In genomic region chr12:47813491-47814196, GRCh38 we compare ENCODE assay signal across 8 cellular contexts. TPM values are rescaled to one million over a fixed set of nuclear protein-coding genes. Genes with fewer than 3 reads are reported as not detected.
A peak's percentile ranks its signal among the peaks of the same experiment; 100 is the strongest.
DNase-seq lines count a peak whose midpoint lies in the region; ATAC-seq lines count a peak whose summit lies in the region.

No MANE protein-coding gene starts in this region.

- H3K9ac ChIP-seq in iPS-18a (ENCODE audit: low read length) = peak overlapping the region; percentile 40

- no peaks in the 10 kb centered on the region for H3K27me3 Mint-ChIP-seq in stimulated activated naive B cell treated with anti-CD40 and anti-IgM and Interleukin-4, amounts not matched to agents 10 μg/mL and 1 μg/mL and 100 μg/mL, for 72 hours

- H3K4me3 ChIP-seq in iPS-18a (ENCODE audit: low read length) = peak overlapping the region; percentile 52

- peak overlapping the region; percentile 78 to 80 for H3K4me3 Mint-ChIP-seq in stimulated activated naive B cell treated with anti-CD40 and anti-IgM and Interleukin-4, amounts not matched to agents 10 μg/mL and 1 μg/mL and 100 μg/mL, for 72 hours

- H3K4me1 ChIP-seq in iPS-18a (ENCODE audit: control insufficient read depth, low read depth, low read length) = peaks cover 71% of the 10 kb centered on the region

- H3K9me3 ChIP-seq in iPS-18a (ENCODE audit: control insufficient read depth, low read depth, low read length) = no peaks in the 10 kb centered on the region

- peaks cover 40 to 72% of the 10 kb centered on the region in 2 donors for H3K36me3 Mint-ChIP-seq in activated naive CD4-positive, alpha-beta T cell treated with anti-CD3 and anti-CD28 coated beads, Interleukin-2, amount 50 U/mL, for 72 hours
- H3K36me3 Mint-ChIP-seq in stimulated activated naive B cell treated with anti-CD40 and anti-IgM and Interleukin-4, amounts not matched to agents 10 μg/mL and 1 μg/mL and 100 μg/mL, for 72 hours = peaks cover 22 to 49% of the 10 kb centered on the region in 2 donors

- H3K27me3 ChIP-seq in iPS-18a (ENCODE audit: control insufficient read depth, insufficient read depth, low read length) = no peaks in the 10 kb centered on the region

- DNase-seq in GDM1 (lab: John Stamatoyannopoulos, UW) (peak; percentile 74), HT-29 (ENCODE audit: low spot score) (peak; percentile 43), RKO (ENCODE audit: low spot score) (no peak), NCI-H2227 (lab: John Stamatoyannopoulos, UW; ENCODE audit: unreplicated experiment) (no peak)
- DNase-seq in activated naive CD4-positive, alpha-beta T cell treated with anti-CD3 and anti-CD28 coated beads, Interleukin-2, amount 50 U/mL, for 72 hours (ENCODE audit: low spot score in 2 of 2) = no peak
- peak; percentile 40 for DNase-seq in stimulated activated naive B cell treated with anti-CD40 and anti-IgM and Interleukin-4, amounts not matched to agents 10 μg/mL and 1 μg/mL and 100 μg/mL, for 72 hours

- peak overlapping the region; percentile 99 to 100 for H3K27ac Mint-ChIP-seq in activated naive CD4-positive, alpha-beta T cell treated with anti-CD3 and anti-CD28 coated beads, Interleukin-2, amount 50 U/mL, for 72 hours
- peak overlapping the region; percentile 99 for H3K27ac Mint-ChIP-seq in stimulated activated naive B cell treated with anti-CD40 and anti-IgM and Interleukin-4, amounts not matched to agents 10 μg/mL and 1 μg/mL and 100 μg/mL, for 72 hours

- H3K27ac ChIP-seq in iPS-18a (ENCODE audit: low read length) = peak overlapping the region; percentile 17

- H3K4me1 Mint-ChIP-seq in stimulated activated naive B cell treated with anti-CD40 and anti-IgM and Interleukin-4, amounts not matched to agents 10 μg/mL and 1 μg/mL and 100 μg/mL, for 72 hours = peaks cover 72 to 93% of the 10 kb centered on the region in 2 donors

- peaks cover 3% of the 10 kb centered on the region for H3K36me3 ChIP-seq in iPS-18a (ENCODE audit: control insufficient read depth, low read depth, low read length)

- ATAC-seq in GM21390 (IDR thresholded peaks at IDR 0.05; ENCODE audit: unreplicated experiment) = peak; percentile 39
- ATAC-seq in activated naive CD4-positive, alpha-beta T cell treated with anti-CD3 and anti-CD28 coated beads, Interleukin-2, amount 50 U/mL, for 72 hours = no peak
- ATAC-seq in stimulated activated naive B cell treated with anti-CD40 and anti-IgM and Interleukin-4, amounts not matched to agents 10 μg/mL and 1 μg/mL and 100 μg/mL, for 72 hours (replicated peaks) = peak; percentile 35 to 38

- H3K9me3 Mint-ChIP-seq in activated naive CD4-positive, alpha-beta T cell treated with anti-CD3 and anti-CD28 coated beads, Interleukin-2, amount 50 U/mL, for 72 hours = peaks cover 0 to 4% of the 10 kb centered on the region in 2 donors
- H3K9me3 Mint-ChIP-seq in stimulated activated naive B cell treated with anti-CD40 and anti-IgM and Interleukin-4, amounts not matched to agents 10 μg/mL and 1 μg/mL and 100 μg/mL, for 72 hours = peaks cover 0 to 5% of the 10 kb centered on the region in 2 donors

RNA-seq across cellular contexts. Expression of gene HDAC7, which starts 6.1 kb away (rescaled TPM):
- 51.7 and 55.6 TPM in 2 replicates for total RNA-seq in HT-29 (2014; rRNA removed; shearing (Covaris generic))
- total RNA-seq in activated naive CD4-positive, alpha-beta T cell treated with anti-CD3 and anti-CD28 coated beads, Interleukin-2, amount 50 U/mL, for 72 hours = 100 to 1,000 TPM; 285 to 334 TPM

RNA-seq across cellular contexts. Expression of gene SLC48A1, which starts 40.6 kb away (rescaled TPM):
- total RNA-seq in HT-29 (2014; rRNA removed; shearing (Covaris generic)) = 31.1 and 35.7 TPM in 2 replicates
- total RNA-seq in activated naive CD4-positive, alpha-beta T cell treated with anti-CD3 and anti-CD28 coated beads, Interleukin-2, amount 50 U/mL, for 72 hours = 1 to 10 TPM; 5.2 to 7.4 TPM

RNA-seq across cellular contexts. Expression of gene RAPGEF3, which starts 55.0 kb away (rescaled TPM):
- total RNA-seq in HT-29 (2014; rRNA removed; shearing (Covaris generic)) = 38.2 and 44.1 TPM in 2 replicates
- 1 to 10 TPM; 1.1 to 2.7 TPM for total RNA-seq in activated naive CD4-positive, alpha-beta T cell treated with anti-CD3 and anti-CD28 coated beads, Interleukin-2, amount 50 U/mL, for 72 hours

Comparison
In these comparisons a context has a peak if more than half of its experiments do, and no peak if none do; other contexts are left out.
1. DNase-seq: peak in GDM1 (single experiment), HT-29 (single experiment) and stimulated activated naive B cell treated with anti-CD40 and anti-IgM and Interleukin-4, amounts not matched to agents 10 μg/mL and 1 μg/mL and 100 μg/mL, for 72 hours (single experiment); none in activated naive CD4-positive, alpha-beta T cell treated with anti-CD3 and anti-CD28 coated beads, Interleukin-2, amount 50 U/mL, for 72 hours (0 of 2), RKO (single experiment) and NCI-H2227 (single experiment).
2. ATAC-seq: peak in GM21390 (single experiment) and stimulated activated naive B cell treated with anti-CD40 and anti-IgM and Interleukin-4, amounts not matched to agents 10 μg/mL and 1 μg/mL and 100 μg/mL, for 72 hours (2 of 2); none in activated naive CD4-positive, alpha-beta T cell treated with anti-CD3 and anti-CD28 coated beads, Interleukin-2, amount 50 U/mL, for 72 hours (0 of 2).
3. RNA of gene RAPGEF3, which starts 55.0 kb away (total RNA-seq): 38.2 to 44.1 TPM in HT-29; 1.1 to 2.7 TPM in activated naive CD4-positive, alpha-beta T cell treated with anti-CD3 and anti-CD28 coated beads, Interleukin-2, amount 50 U/mL, for 72 hours; every median in the first group is over 10 times any median in the second.